In genomic region chr4:5257086-5257485, GRCh38 we compare ENCODE assay signal across 1 cellular context.
TF ChIP-seq lines count a peak whose summit lies in the region.

No MANE protein-coding gene starts in this region.

TF ChIP-seq in HEK293, 187 proteins besides CTCF, POLR2A, EP300 and RAD21 (continued from another document):
- TF ChIP-seq PRDM2 (tag by site-specific recombination; IDR thresholded peaks at IDR 0.05; ENCODE audit: borderline replicate concordance): no peak
TF ChIP-seq in HEK293: peak in this region for 1.
